ENCODE assay signal across 29 cellular contexts in genomic region chr2:222313816-222314215, GRCh38. TPM values are rescaled to one million over a fixed set of nuclear protein-coding genes. Genes with fewer than 3 reads are reported as not detected.
"Had no signal": no experiment of that assay in that cellular context is flagged by ENCODE, and none has a peak within 500 bp of the region (broad histone marks: within the 10 kb centered on the region; RNA-seq: fewer than 3 reads in every experiment).

No MANE protein-coding gene starts in this region.

- H3K4me3 Mint-ChIP-seq: mesothelial cell of epicardium; naive thymus-derived CD4-positive, alpha-beta T cell; natural killer cell treated with Interleukin-12 subunit alpha and Interleukin-12 subunit beta and Interleukin-15 and Interleukin-18, amount 100 ng/mL, for 72 hours; stimulated activated effector memory CD8-positive, alpha-beta T cell treated with anti-CD3 and anti-CD28 coated beads, Interleukin-12 subunit alpha, Interleukin-12 subunit beta, amount 100 ng/mL, for 72 hours; stimulated activated naive CD8-positive, alpha-beta T cell treated with anti-CD3 and anti-CD28 coated beads, Interleukin-15, amount 100 ng/mL, for 72 hours had no signal

- FAIRE-seq: pancreas had no signal

- DNase-seq: islet precursor cell; left ventricle myocardium inferior; mesendoderm; mucosa of descending colon; naive thymus-derived CD4-positive, alpha-beta T cell; nucleus accumbens; pancreas; posterior cingulate gyrus; right cardiac atrium; stimulated activated CD4-positive, alpha-beta T cell treated with anti-CD3 and anti-CD28 coated beads, Interleukin-12 subunit alpha, Interleukin-12 subunit beta, amount 100 ng/mL, for 4 hours; stimulated activated CD4-positive, alpha-beta T cell treated with anti-CD3 and anti-CD28 coated beads, Interleukin-15, amount 100 ng/mL, for 24 hours; stimulated activated CD4-positive, alpha-beta T cell treated with anti-CD3 and anti-CD28 coated beads, Interleukin-2, amount 100 ng/mL, for 24 hours; stimulated activated CD4-positive, alpha-beta T cell treated with anti-CD3 and anti-CD28 coated beads, Interleukin-4, amount 100 ng/mL, for 1 hour; stimulated activated naive CD4-positive, alpha-beta T cell treated with Interleukin-2 at 50 U/mL for 16 hours; stimulated activated naive CD8-positive, alpha-beta T cell treated with anti-CD3 and anti-CD28 coated beads, Interleukin-15, amount 100 ng/mL, for 72 hours; substantia nigra; upper lobe of left lung had no signal

- H3K36me3 Mint-ChIP-seq: mesothelial cell of epicardium; natural killer cell treated with Interleukin-12 subunit alpha and Interleukin-12 subunit beta and Interleukin-15 and Interleukin-18, amount 100 ng/mL, for 72 hours had no signal

- H3K9me3 Mint-ChIP-seq: mesothelial cell of epicardium; stimulated activated effector memory CD8-positive, alpha-beta T cell treated with anti-CD3 and anti-CD28 coated beads, Interleukin-12 subunit alpha, Interleukin-12 subunit beta, amount 100 ng/mL, for 72 hours had no signal

- H3K9me3 ChIP-seq: left ventricle myocardium inferior, mucosa of descending colon, pancreas, prostate gland, tibial nerve, upper lobe of left lung, vagina had no signal

- ATAC-seq: mucosa of descending colon; naive thymus-derived CD4-positive, alpha-beta T cell; natural killer cell treated with Interleukin-12 subunit alpha and Interleukin-12 subunit beta and Interleukin-15 and Interleukin-18, amount 100 ng/mL, for 72 hours; pancreas; right cardiac atrium; sciatic nerve; stimulated activated effector memory CD8-positive, alpha-beta T cell treated with anti-CD3 and anti-CD28 coated beads, Interleukin-12 subunit alpha, Interleukin-12 subunit beta, amount 100 ng/mL, for 72 hours; stimulated activated naive CD8-positive, alpha-beta T cell treated with anti-CD3 and anti-CD28 coated beads, Interleukin-15, amount 100 ng/mL, for 72 hours had no signal

- H3K27ac Mint-ChIP-seq: mesothelial cell of epicardium; natural killer cell treated with Interleukin-12 subunit alpha and Interleukin-12 subunit beta and Interleukin-15 and Interleukin-18, amount 100 ng/mL, for 72 hours; stimulated activated effector memory CD8-positive, alpha-beta T cell treated with anti-CD3 and anti-CD28 coated beads, Interleukin-12 subunit alpha, Interleukin-12 subunit beta, amount 100 ng/mL, for 72 hours; stimulated activated naive CD8-positive, alpha-beta T cell treated with anti-CD3 and anti-CD28 coated beads, Interleukin-15, amount 100 ng/mL, for 72 hours had no signal

- H3K4me1 Mint-ChIP-seq: stimulated activated effector memory CD8-positive, alpha-beta T cell treated with anti-CD3 and anti-CD28 coated beads, Interleukin-12 subunit alpha, Interleukin-12 subunit beta, amount 100 ng/mL, for 72 hours had no signal

RNA-seq across cellular contexts. Expression of gene PAX3, which starts 15.0 kb away (rescaled TPM):
- total RNA-seq: kidney epithelial cell; lung; mucosa of descending colon; naive thymus-derived CD4-positive, alpha-beta T cell; natural killer cell treated with Interleukin-12 subunit alpha and Interleukin-12 subunit beta and Interleukin-15 and Interleukin-18, amount 100 ng/mL, for 72 hours; osteoblast; pancreas; prostate gland; sciatic nerve; tibial nerve; vagina had no signal
- polyA plus RNA-seq: lung; naive thymus-derived CD4-positive, alpha-beta T cell; neural cell; pancreas; urinary bladder had no signal
